ENCODE assay signal across 1 cellular context in genomic region chr7:8274589-8274988, GRCh38.
TF ChIP-seq lines count a peak whose summit lies in the region.

No MANE protein-coding gene starts in this region.

TF ChIP-seq in GM23338, 12 proteins besides CTCF, POLR2A, EP300 and RAD21 (continued from another document):
- TF ChIP-seq REST (IDR thresholded peaks at IDR 0.05; ENCODE audit: unreplicated experiment) = no peak
- no peak for TF ChIP-seq ZNF114 (CRISPR knock-in tag; IDR thresholded peaks at IDR 0.05)
- TF ChIP-seq NANOG (IDR thresholded peaks at IDR 0.05; ENCODE audit: borderline replicate concordance) = no peak
